Comparison of ENCODE assay signal across 1 cellular context in genomic region chr1:236338096-236338495, GRCh38.
TF ChIP-seq lines count a peak whose summit lies in the region.

No MANE protein-coding gene starts in this region.

TF ChIP-seq in SK-N-SH, 30 proteins besides CTCF, POLR2A, EP300 and RAD21 (continued from another document):
- TF ChIP-seq, protein P1, sequence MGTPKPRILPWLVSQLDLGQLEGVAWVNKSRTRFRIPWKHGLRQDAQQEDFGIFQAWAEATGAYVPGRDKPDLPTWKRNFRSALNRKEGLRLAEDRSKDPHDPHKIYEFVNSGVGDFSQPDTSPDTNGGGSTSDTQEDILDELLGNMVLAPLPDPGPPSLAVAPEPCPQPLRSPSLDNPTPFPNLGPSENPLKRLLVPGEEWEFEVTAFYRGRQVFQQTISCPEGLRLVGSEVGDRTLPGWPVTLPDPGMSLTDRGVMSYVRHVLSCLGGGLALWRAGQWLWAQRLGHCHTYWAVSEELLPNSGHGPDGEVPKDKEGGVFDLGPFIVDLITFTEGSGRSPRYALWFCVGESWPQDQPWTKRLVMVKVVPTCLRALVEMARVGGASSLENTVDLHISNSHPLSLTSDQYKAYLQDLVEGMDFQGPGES (IDR thresholded peaks at IDR 0.05; ENCODE audit: low read depth, low read length), result no peak
- TF ChIP-seq, protein P2, sequence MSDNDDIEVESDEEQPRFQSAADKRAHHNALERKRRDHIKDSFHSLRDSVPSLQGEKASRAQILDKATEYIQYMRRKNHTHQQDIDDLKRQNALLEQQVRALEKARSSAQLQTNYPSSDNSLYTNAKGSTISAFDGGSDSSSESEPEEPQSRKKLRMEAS (IDR thresholded peaks at IDR 0.05; ENCODE audit: low read depth), result no peak
- TF ChIP-seq EZH2phosphoT487 (IDR thresholded peaks at IDR 0.05; ENCODE audit: borderline replicate concordance, low read depth) (no peak), MXI1 (IDR thresholded peaks at IDR 0.05; ENCODE audit: low read depth, low read length) (no peak)
